ENCODE assay signal across 12 cellular contexts in the genomic region with DNA sequence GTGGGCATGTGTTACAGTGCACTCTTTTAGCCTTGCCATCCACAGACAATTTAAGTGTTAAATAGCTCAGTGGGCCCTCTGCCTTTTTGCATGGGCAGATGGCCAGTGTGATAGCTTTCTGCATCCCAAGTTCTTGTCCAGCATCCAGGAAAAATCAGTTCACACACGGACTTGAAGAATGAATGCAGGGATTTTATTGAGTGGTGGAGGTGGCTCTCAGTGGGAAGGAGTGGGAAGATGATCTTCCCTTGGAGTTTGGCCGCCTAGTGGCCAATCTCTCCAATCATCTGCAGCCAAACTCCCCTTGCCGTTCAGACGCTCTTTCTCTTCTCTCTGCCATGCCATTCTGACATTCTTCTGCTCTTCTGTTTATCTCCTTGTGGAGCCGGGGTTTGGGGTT.
DNase-seq lines count a peak whose midpoint lies in the region; ATAC-seq and TF ChIP-seq lines count a peak whose summit lies in the region.
"Had no signal": no experiment of that assay in that cellular context is flagged by ENCODE, and none has a peak within 500 bp of the region (broad histone marks: within the 10 kb centered on the region; RNA-seq: fewer than 3 reads in every experiment).

No MANE protein-coding gene starts in this region.

- H3K27ac ChIP-seq in osteoblast (ENCODE audit: low read depth, low read length) = no peak overlapping the region

- TF ChIP-seq CTCF in osteoblast (IDR thresholded peaks at IDR 0.05; ENCODE audit: extremely low read depth, low read depth, low read length) = peak; percentile 35

- no peak for ATAC-seq in activated CD8-positive, alpha-beta T cell treated with anti-CD3 and anti-CD28 coated beads, Interleukin-2, amount 10 ng/mL, durations not matched to agents 7 days and 5 days
- ATAC-seq: activated CD8-positive, alpha-beta memory T cell treated with anti-CD3 and anti-CD28 coated beads, Interleukin-2, amount 10 ng/mL, durations not matched to agents 7 days and 5 days; T-cell had no signal

- POLR2A ChIA-PET in activated CD8-positive, alpha-beta T cell treated with anti-CD3 and anti-CD28 coated beads, Interleukin-2, amount 10 ng/mL, durations not matched to agents 7 days and 5 days (lab: Charles Lee) = no interaction called here

- no peak overlapping the region for H3K4me2 ChIP-seq in osteoblast (ENCODE audit: insufficient read depth, low read length)

- H3K36me3 Mint-ChIP-seq in activated CD8-positive, alpha-beta T cell treated with anti-CD3 and anti-CD28 coated beads, Interleukin-2, amount 10 ng/mL, durations not matched to agents 7 days and 5 days (ENCODE audit: low read depth) = no peaks in the 10 kb centered on the region
- H3K36me3 Mint-ChIP-seq: activated CD8-positive, alpha-beta memory T cell treated with anti-CD3 and anti-CD28 coated beads, Interleukin-2, amount 10 ng/mL, durations not matched to agents 7 days and 5 days; T-cell had no signal

- H3K4me1 ChIP-seq in osteoblast (ENCODE audit: insufficient read depth, low read length) = peaks cover 21% of the 10 kb centered on the region

- H3K27me3 ChIP-seq in osteoblast (ENCODE audit: insufficient read depth, low read length) = no peaks in the 10 kb centered on the region

- H2AFZ ChIP-seq in osteoblast (ENCODE audit: low read length) = no peak overlapping the region

- CTCF ChIA-PET in activated CD8-positive, alpha-beta T cell treated with anti-CD3 and anti-CD28 coated beads, Interleukin-2, amount 10 ng/mL, durations not matched to agents 7 days and 5 days (lab: Charles Lee) = no interaction called here

- H3K4me1 Mint-ChIP-seq in activated CD8-positive, alpha-beta T cell treated with anti-CD3 and anti-CD28 coated beads, Interleukin-2, amount 10 ng/mL, durations not matched to agents 7 days and 5 days (ENCODE audit: low read depth) = no peaks in the 10 kb centered on the region
- H3K4me1 Mint-ChIP-seq: activated CD8-positive, alpha-beta memory T cell treated with anti-CD3 and anti-CD28 coated beads, Interleukin-2, amount 10 ng/mL, durations not matched to agents 7 days and 5 days; T-cell had no signal

- no peaks in the 10 kb centered on the region for H3K27me3 Mint-ChIP-seq in activated CD8-positive, alpha-beta T cell treated with anti-CD3 and anti-CD28 coated beads, Interleukin-2, amount 10 ng/mL, durations not matched to agents 7 days and 5 days (ENCODE audit: low read depth)
- H3K27me3 Mint-ChIP-seq: activated CD8-positive, alpha-beta memory T cell treated with anti-CD3 and anti-CD28 coated beads, Interleukin-2, amount 10 ng/mL, durations not matched to agents 7 days and 5 days; T-cell had no signal

- no peak overlapping the region for H3K4me3 ChIP-seq in osteoblast (ENCODE audit: insufficient read depth, low read length)

- no peak overlapping the region for H3K4me3 Mint-ChIP-seq in activated CD8-positive, alpha-beta T cell treated with anti-CD3 and anti-CD28 coated beads, Interleukin-2, amount 10 ng/mL, durations not matched to agents 7 days and 5 days
- H3K4me3 Mint-ChIP-seq: activated CD8-positive, alpha-beta memory T cell treated with anti-CD3 and anti-CD28 coated beads, Interleukin-2, amount 10 ng/mL, durations not matched to agents 7 days and 5 days; T-cell had no signal

- H3K36me3 ChIP-seq in osteoblast (ENCODE audit: insufficient read depth, low read length) = no peaks in the 10 kb centered on the region

- no peaks in the 10 kb centered on the region for H3K9me3 Mint-ChIP-seq in activated CD8-positive, alpha-beta T cell treated with anti-CD3 and anti-CD28 coated beads, Interleukin-2, amount 10 ng/mL, durations not matched to agents 7 days and 5 days (ENCODE audit: insufficient read depth)

- H3K27ac Mint-ChIP-seq in activated CD8-positive, alpha-beta T cell treated with anti-CD3 and anti-CD28 coated beads, Interleukin-2, amount 10 ng/mL, durations not matched to agents 7 days and 5 days = no peak overlapping the region
- H3K27ac Mint-ChIP-seq: activated CD8-positive, alpha-beta memory T cell treated with anti-CD3 and anti-CD28 coated beads, Interleukin-2, amount 10 ng/mL, durations not matched to agents 7 days and 5 days; T-cell had no signal

- DNase-seq in Daoy (ENCODE audit: low read depth) (peak; percentile 35), HT-29 (ENCODE audit: low spot score) (peak; percentile 30), cerebellum (ENCODE audit: low spot score) (peak; percentile 56), osteoblast (ENCODE audit: insufficient read length, low spot score, missing footprints) (no peak), kidney glomerular epithelial cell (lab: John Stamatoyannopoulos, UW) (no peak), epidermal melanocyte (ENCODE audit: insufficient read length, low spot score) (no peak)
- no peak for DNase-seq in activated CD8-positive, alpha-beta T cell treated with anti-CD3 and anti-CD28 coated beads, Interleukin-2, amount 10 ng/mL, durations not matched to agents 7 days and 5 days
- DNase-seq: activated CD8-positive, alpha-beta memory T cell treated with anti-CD3 and anti-CD28 coated beads, Interleukin-2, amount 10 ng/mL, durations not matched to agents 7 days and 5 days; anterior cingulate cortex; foreskin melanocyte; NCI-H510A treated with DMSO at 0.1 percent for 48 hours; T-cell had no signal

- no peaks in the 10 kb centered on the region for H4K20me1 ChIP-seq in osteoblast (ENCODE audit: insufficient read depth, low read length)

- H3K9me3 ChIP-seq in osteoblast (ENCODE audit: low read depth, low read length) = no peaks in the 10 kb centered on the region

- H3K79me2 ChIP-seq in osteoblast (ENCODE audit: insufficient read depth, low read length) = no peaks in the 10 kb centered on the region

Comparison
In these comparisons a context has a peak if more than half of its experiments do, and no peak if none do; other contexts are left out.
1. DNase-seq: peak in Daoy (single experiment), HT-29 (single experiment) and cerebellum (single experiment); none in osteoblast (single experiment), activated CD8-positive, alpha-beta T cell treated with anti-CD3 and anti-CD28 coated beads, Interleukin-2, amount 10 ng/mL, durations not matched to agents 7 days and 5 days (single experiment), kidney glomerular epithelial cell (single experiment) and epidermal melanocyte (single experiment).